12 cellular contexts compared by ENCODE assay signal in the genomic region with DNA sequence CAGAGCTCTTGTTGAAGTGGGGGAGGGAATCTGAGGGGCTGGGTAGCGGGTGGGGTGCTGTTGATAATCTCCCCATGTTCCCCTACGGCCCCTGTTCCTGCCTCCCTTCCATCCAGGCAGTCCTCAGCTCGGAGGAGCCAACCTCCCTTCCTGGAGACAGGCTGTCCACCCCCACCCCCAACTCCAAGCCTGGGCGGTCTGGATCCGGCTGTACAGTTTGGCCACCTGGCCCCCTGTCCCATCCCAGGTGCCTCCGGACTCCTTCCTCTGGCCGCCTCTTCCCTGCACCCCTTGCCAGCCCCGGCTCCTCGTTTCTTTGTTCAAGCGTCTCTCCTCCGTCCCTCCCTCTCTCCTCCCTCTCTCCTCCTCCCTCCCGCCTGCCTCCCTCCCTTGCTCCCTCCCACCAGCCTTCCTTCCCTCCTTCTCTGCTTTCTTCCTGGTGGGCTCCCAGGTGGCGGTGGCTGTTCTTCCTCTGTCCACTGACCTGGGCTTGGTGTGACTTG. TPM values are rescaled to one million over a fixed set of nuclear protein-coding genes. Genes with fewer than 3 reads are reported as not detected.
DNase-seq lines count a peak whose midpoint lies in the region; ATAC-seq, FAIRE-seq and TF ChIP-seq lines count a peak whose summit lies in the region.
"Had no signal": no experiment of that assay in that cellular context is flagged by ENCODE, and none has a peak within 500 bp of the region (broad histone marks: within the 10 kb centered on the region; RNA-seq: fewer than 3 reads in every experiment).

No MANE protein-coding gene starts in this region.

- intact Hi-C loops in endothelial cell of umbilical vein (cut with micrococcal nuclease): loop anchor here (5.0 kb wide), 1 partner anchor 80 kb away; a partner anchor contains a TSS

- peak overlapping the region; percentile 78 for H3K4me2 ChIP-seq in endothelial cell of umbilical vein (ENCODE audit: insufficient read depth, low read length)

- dilution Hi-C loops in endothelial cell of umbilical vein (cut with MboI; ENCODE audit: extremely low pct_ligation_motif_present, low sequenced_read_pairs): no loop called here

- H3K27me3 ChIP-seq in HUES64 (ENCODE audit: insufficient read depth, low read length): peaks cover 31% of the 10 kb centered on the region
- H3K27me3 ChIP-seq in endothelial cell of umbilical vein (ENCODE audit: control insufficient read depth in 2 of 2, insufficient read depth in 2 of 2, low read length in 2 of 2): no peaks in the 10 kb centered on the region
- H3K27me3 ChIP-seq in mucosa of stomach (ENCODE audit: control insufficient read depth, insufficient read depth, low read length): peaks cover 11% of the 10 kb centered on the region

- H3K4me1 ChIP-seq in HUES64 (ENCODE audit: insufficient read depth, low read length): peaks cover 28% of the 10 kb centered on the region; the same call in 1 of the 2 replicates
- peaks cover 71% of the 10 kb centered on the region for H3K4me1 ChIP-seq in endothelial cell of umbilical vein (ENCODE audit: control insufficient read depth, extremely low read depth, insufficient read depth, low read length)
- peaks cover 65% of the 10 kb centered on the region for H3K4me1 ChIP-seq in mucosa of stomach (ENCODE audit: control insufficient read depth, insufficient read depth, low read length)

- no peak overlapping the region for H3K4me3 Mint-ChIP-seq in activated naive CD8-positive, alpha-beta T cell treated with anti-CD3 and anti-CD28 coated beads, Interleukin-2, amount 50 U/mL, for 24 hours

- TF ChIP-seq CTCF in endothelial cell of umbilical vein (IDR thresholded peaks at IDR 0.05; ENCODE audit: extremely low read depth in 1 of 2, insufficient read depth in 1 of 2, low read depth in 1 of 2, low read length in 2 of 2): no peak

- H3K79me2 ChIP-seq in endothelial cell of umbilical vein (ENCODE audit: control insufficient read depth, insufficient read depth, low read length): peaks cover 58% of the 10 kb centered on the region

- WGBS in HUES64: 7% methylated on average over 12 of the region's 13 CpGs

- H3K9me3 ChIP-seq in HUES64 (ENCODE audit: insufficient read depth, low read depth, low read length): no peaks in the 10 kb centered on the region
- H3K9me3 ChIP-seq in endothelial cell of umbilical vein (replicated peaks; ENCODE audit: control insufficient read depth, insufficient read depth, low read length): no peaks in the 10 kb centered on the region
- H3K9me3 ChIP-seq in mucosa of stomach (ENCODE audit: control insufficient read depth, low read length): no peaks in the 10 kb centered on the region

- H3K4me1 Mint-ChIP-seq in activated naive CD8-positive, alpha-beta T cell treated with anti-CD3 and anti-CD28 coated beads, Interleukin-2, amount 50 U/mL, for 24 hours: peaks cover 10% of the 10 kb centered on the region

- DNase-seq in 8988T (peak; percentile 68), endothelial cell of umbilical vein (ENCODE audit: low read depth, low spot score) (peak; percentile 54), NCI-H2081 (lab: John Stamatoyannopoulos, UW) (no peak), GM19240 (ENCODE audit: insufficient read length, low spot score) (no peak), H54 (ENCODE audit: insufficient read length, low spot score) (no peak)
- no peak for DNase-seq in activated naive CD8-positive, alpha-beta T cell treated with anti-CD3 and anti-CD28 coated beads, Interleukin-2, amount 50 U/mL, for 24 hours
- DNase-seq: activated gamma-delta T cell treated with Interleukin-2 at 50 U/mL for 16 hours, Calu3, islet precursor cell had no signal

- no TSS peak for BruUV-seq in endothelial cell of umbilical vein (replicated peaks; lab: Mats Ljungman, UMichigan)

- TF ChIP-seq POLR2A in endothelial cell of umbilical vein (IDR thresholded peaks at IDR 0.05; ENCODE audit: low read depth, low read length) (peak; percentile 96), H54 (IDR thresholded peaks at IDR 0.05; ENCODE audit: low read depth, low read length) (no peak)

- H3K27me3 Mint-ChIP-seq in activated naive CD8-positive, alpha-beta T cell treated with anti-CD3 and anti-CD28 coated beads, Interleukin-2, amount 50 U/mL, for 24 hours: peaks cover 35% of the 10 kb centered on the region

- FAIRE-seq in endothelial cell of umbilical vein (lab: Jason Lieb, UNC) (peak; percentile 96), H54 (lab: Jason Lieb, UNC) (no peak)

- H2AFZ ChIP-seq in endothelial cell of umbilical vein (ENCODE audit: low read depth, low read length): no peak overlapping the region

- H3K9me3 Mint-ChIP-seq in activated naive CD8-positive, alpha-beta T cell treated with anti-CD3 and anti-CD28 coated beads, Interleukin-2, amount 50 U/mL, for 24 hours: no peaks in the 10 kb centered on the region
- H3K9me3 Mint-ChIP-seq: IgD-negative memory B cell had no signal

- H3K4me3 ChIP-seq in HUES64 (ENCODE audit: low read length) (peak overlapping the region; percentile 83), endothelial cell of umbilical vein (replicated peaks in 1 of 3; ENCODE audit: insufficient read depth in 1 of 3, low read depth in 1 of 3, low read length in 3 of 3) (peak overlapping the region; percentile 29 to 77 (median 77)), mucosa of stomach (ENCODE audit: low read length) (peak overlapping the region; percentile 96)

- H3K9ac ChIP-seq in HUES64 (ENCODE audit: low read depth, low read length) (peak overlapping the region; percentile 69), endothelial cell of umbilical vein (replicated peaks; ENCODE audit: extremely low read depth, insufficient read depth, low read length) (peak overlapping the region; percentile 39), mucosa of stomach (ENCODE audit: low read length) (peak overlapping the region; percentile 84)

- POLR2A ChIA-PET in endothelial cell of umbilical vein (lab: Charles Lee): interaction anchor here (0.8 to 1.7 kb wide), 3 partner anchors 8 to 22 kb away, joined by 3 to 10 read pairs (median 3); no protein-coding TSS in a partner anchor

- CTCF ChIA-PET in endothelial cell of umbilical vein (lab: Charles Lee): interaction anchor here (1.2 to 3.6 kb wide), 9 partner anchors 8 to 37 kb away, joined by 3 to 36 read pairs (median 6); no protein-coding TSS in a partner anchor

- H3K9me1 ChIP-seq in endothelial cell of umbilical vein (replicated peaks; ENCODE audit: control insufficient read depth, extremely low read depth, insufficient read depth, low read length): no peaks in the 10 kb centered on the region

- no peak overlapping the region for H3K27ac ChIP-seq in HUES64 (ENCODE audit: low read depth, low read length)
- H3K27ac ChIP-seq in endothelial cell of umbilical vein (ENCODE audit: insufficient read depth, low read depth, low read length): peak overlapping the region; percentile 40

- no peaks in the 10 kb centered on the region for H3K36me3 Mint-ChIP-seq in activated naive CD8-positive, alpha-beta T cell treated with anti-CD3 and anti-CD28 coated beads, Interleukin-2, amount 50 U/mL, for 24 hours (ENCODE audit: low read depth)
- H3K36me3 Mint-ChIP-seq: IgD-negative memory B cell had no signal

- peaks cover 31% of the 10 kb centered on the region for H3K36me3 ChIP-seq in HUES64 (ENCODE audit: insufficient read depth, low read length)
- H3K36me3 ChIP-seq in endothelial cell of umbilical vein (ENCODE audit: control insufficient read depth in 2 of 2, extremely low read depth in 1 of 2, insufficient read depth in 2 of 2, low read length in 2 of 2): peaks cover 0 to 6% of the 10 kb centered on the region in 2 experiments
- no peaks in the 10 kb centered on the region for H3K36me3 ChIP-seq in mucosa of stomach (ENCODE audit: control insufficient read depth, insufficient read depth, low read length)

- no peak overlapping the region for H3K27ac Mint-ChIP-seq in activated naive CD8-positive, alpha-beta T cell treated with anti-CD3 and anti-CD28 coated beads, Interleukin-2, amount 50 U/mL, for 24 hours
- H3K27ac Mint-ChIP-seq: IgD-negative memory B cell had no signal

- no peaks in the 10 kb centered on the region for H4K20me1 ChIP-seq in endothelial cell of umbilical vein (replicated peaks; ENCODE audit: control insufficient read depth, extremely low read depth, insufficient read depth, low read length)

- ATAC-seq in activated naive CD8-positive, alpha-beta T cell treated with anti-CD3 and anti-CD28 coated beads, Interleukin-2, amount 50 U/mL, for 24 hours: no peak

RNA-seq across cellular contexts. Expression of a gene that starts 1.9 kb away (rescaled TPM):
- polyA plus RNA-seq in HUES64 (2013, experiment 1 of 2): 15.5 TPM
- polyA plus RNA-seq in HUES64 (2013, experiment 2 of 2): 28.2 TPM
- 99.1 and 143 TPM in 2 replicates for total RNA-seq in endothelial cell of umbilical vein
- polyA plus RNA-seq in endothelial cell of umbilical vein: 64.8 and 65.8 TPM in 2 replicates
- polyA plus RNA-seq in endothelial cell of umbilical vein (2011; cell fraction: cytosol; rRNA removed): 52.6 and 61.9 TPM in 2 replicates
- 74.4 and 75.9 TPM in 2 replicates for polyA plus RNA-seq in endothelial cell of umbilical vein (2011; cell fraction: nucleus; rRNA removed)
- polyA plus RNA-seq in endothelial cell of umbilical vein (2012): 91.4 and 101 TPM in 2 replicates
- 84.2 and 86.5 TPM in 2 replicates for polyA minus RNA-seq in endothelial cell of umbilical vein
- polyA minus RNA-seq in endothelial cell of umbilical vein (2011; cell fraction: cytosol; rRNA and poly(A)+ RNA removed): 32.9 TPM
- polyA minus RNA-seq in endothelial cell of umbilical vein (2011; cell fraction: nucleus; rRNA and poly(A)+ RNA removed): 35.4 and 43.0 TPM in 2 replicates
- polyA plus RNA-seq: IgD-negative memory B cell had no signal

RNA-seq across cellular contexts. Expression of a gene that starts 34.4 kb away (rescaled TPM):
- polyA plus RNA-seq in HUES64 (2013, experiment 1 of 2): not detected
- polyA plus RNA-seq in HUES64 (2013, experiment 2 of 2): not detected
- total RNA-seq in endothelial cell of umbilical vein: 0.77 and 0.78 TPM in 2 replicates
- polyA plus RNA-seq in endothelial cell of umbilical vein: 0.05 TPM in 1 of 2 replicates, not detected in the other
- 0.03 TPM in 1 of 2 replicates, not detected in the other for polyA plus RNA-seq in endothelial cell of umbilical vein (2011; cell fraction: cytosol; rRNA removed)
- 0.40 and 0.55 TPM in 2 replicates for polyA plus RNA-seq in endothelial cell of umbilical vein (2011; cell fraction: nucleus; rRNA removed)
- polyA plus RNA-seq in endothelial cell of umbilical vein (2012): 0.16 TPM in 1 of 2 replicates, not detected in the other
- not detected in 2 replicates for polyA minus RNA-seq in endothelial cell of umbilical vein
- polyA minus RNA-seq in endothelial cell of umbilical vein (2011; cell fraction: cytosol; rRNA and poly(A)+ RNA removed): not detected
- 0.14 and 0.34 TPM in 2 replicates for polyA minus RNA-seq in endothelial cell of umbilical vein (2011; cell fraction: nucleus; rRNA and poly(A)+ RNA removed)
- total RNA-seq: Calu3 had no signal
- polyA plus RNA-seq: IgD-negative memory B cell had no signal

RNA-seq across cellular contexts. Expression of a gene that starts 48.0 kb away (rescaled TPM):
- 0.60 TPM for polyA plus RNA-seq in HUES64 (2013, experiment 1 of 2)
- polyA plus RNA-seq in HUES64 (2013, experiment 2 of 2): 0.95 TPM
- total RNA-seq in endothelial cell of umbilical vein: 0.60 and 0.65 TPM in 2 replicates
- polyA plus RNA-seq in endothelial cell of umbilical vein: 0.94 and 1.1 TPM in 2 replicates
- 0.21 and 0.23 TPM in 2 replicates for polyA plus RNA-seq in endothelial cell of umbilical vein (2011; cell fraction: cytosol; rRNA removed)
- 1.0 and 1.2 TPM in 2 replicates for polyA plus RNA-seq in endothelial cell of umbilical vein (2011; cell fraction: nucleus; rRNA removed)
- polyA plus RNA-seq in endothelial cell of umbilical vein (2012): 0.24 TPM in 1 of 2 replicates, not detected in the other
- polyA minus RNA-seq in endothelial cell of umbilical vein: not detected in 2 replicates
- not detected for polyA minus RNA-seq in endothelial cell of umbilical vein (2011; cell fraction: cytosol; rRNA and poly(A)+ RNA removed)
- 0.72 and 0.77 TPM in 2 replicates for polyA minus RNA-seq in endothelial cell of umbilical vein (2011; cell fraction: nucleus; rRNA and poly(A)+ RNA removed)
- total RNA-seq: Calu3 had no signal
- polyA plus RNA-seq: IgD-negative memory B cell had no signal

Comparison
In these comparisons a context has a peak if more than half of its experiments do, and no peak if none do; other contexts are left out.
1. DNase-seq: peak in 8988T (single experiment) and endothelial cell of umbilical vein (single experiment); none in activated naive CD8-positive, alpha-beta T cell treated with anti-CD3 and anti-CD28 coated beads, Interleukin-2, amount 50 U/mL, for 24 hours (single experiment), NCI-H2081 (0 of 2), GM19240 (single experiment) and H54 (single experiment).
2. Peak in every context shown above with its lines, with median percentiles within 50 percentile points of each other: H3K4me3 ChIP-seq and H3K9ac ChIP-seq.